ENCODE assay signal across 19 cellular contexts in the genomic region with DNA sequence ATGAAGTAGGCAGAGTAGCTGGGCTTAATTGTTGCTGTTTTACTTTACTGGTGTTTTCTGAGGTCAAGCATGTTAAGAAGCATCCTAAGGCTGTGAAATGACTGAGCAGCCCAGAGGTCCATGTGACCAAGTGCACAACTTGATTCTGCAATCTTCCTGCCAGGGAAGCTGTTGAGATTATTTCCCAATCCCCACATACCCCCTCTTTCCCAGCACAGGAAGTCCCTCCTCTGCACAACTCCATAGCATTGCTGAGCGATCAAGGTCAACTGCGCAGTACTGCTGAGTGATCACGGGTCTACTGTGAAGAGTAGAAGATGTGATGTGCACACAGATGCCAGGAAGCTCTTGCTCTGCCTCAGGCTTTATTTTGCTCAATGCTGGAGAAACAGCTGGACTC.
DNase-seq lines count a peak whose midpoint lies in the region; ATAC-seq and TF ChIP-seq lines count a peak whose summit lies in the region.
"Had no signal": no experiment of that assay in that cellular context is flagged by ENCODE, and none has a peak within 500 bp of the region (broad histone marks: within the 10 kb centered on the region; RNA-seq: fewer than 3 reads in every experiment).

No MANE protein-coding gene starts in this region.

- DNase-seq in cardiac septum (ENCODE audit: low spot score) (peak; percentile 66), Right ventricle myocardium inferior (ENCODE audit: missing footprints) (no peak), foreskin fibroblast (peak; percentile 24 to 58), hypothalamus (lab: John Stamatoyannopoulos, UW) (no peak), mesothelial cell of epicardium (ENCODE audit: low spot score in 2 of 2, unreplicated experiment in 2 of 2) (no peak), right cardiac atrium (no peak), H4 (ENCODE audit: low spot score) (no peak)
- DNase-seq: DMS79, IMR-90, NCI-H1105 treated with DMSO at 0.1 percent for 48 hours, NCI-H1694, NCI-H2107, NCI-H2227 treated with DMSO at 0.1 percent for 48 hours, NCI-H510A treated with DMSO at 0.1 percent for 48 hours, NCI-H82 had no signal

- H3K27ac ChIP-seq in OCI-LY3 (ENCODE audit: low read length), result peak overlapping the region; percentile 99
- H3K27ac ChIP-seq in right cardiac atrium (ENCODE audit: low read length), result no peak overlapping the region
- H3K27ac ChIP-seq: A549, C4-2B had no signal

- WGBS in right cardiac atrium, result 75% methylated on average over 3 of the region's 3 CpGs

- H3K9me3 ChIP-seq in OCI-LY3 (ENCODE audit: insufficient read depth, low read length) (peaks cover 17% of the 10 kb centered on the region), right cardiac atrium (ENCODE audit: control insufficient read depth, low read length) (no peaks in the 10 kb centered on the region)
- H3K9me3 ChIP-seq: HAP-1 had no signal

- peaks cover 25% of the 10 kb centered on the region for H3K27me3 Mint-ChIP-seq in mesothelial cell of epicardium (ENCODE audit: low read depth)

- intact Hi-C loops in cardiac septum (cut with DNase I) (no loop called here), Right ventricle myocardium inferior (cut with DNase I) (no loop called here), right cardiac atrium (cut with DNase I) (no loop called here)

- H3K4me3 Mint-ChIP-seq in mesothelial cell of epicardium, result no peak overlapping the region

- H2AFZ ChIP-seq in OCI-LY3 (ENCODE audit: low read depth, low read length), result no peak overlapping the region

- peaks cover 6% of the 10 kb centered on the region for H3K36me3 Mint-ChIP-seq in mesothelial cell of epicardium

- H4K20me1 ChIP-seq in OCI-LY3 (ENCODE audit: insufficient read depth, low read length), result no peaks in the 10 kb centered on the region

- peaks cover 58% of the 10 kb centered on the region for H3K4me1 ChIP-seq in OCI-LY3 (ENCODE audit: low read length)
- H3K4me1 ChIP-seq in right cardiac atrium (ENCODE audit: control insufficient read depth, insufficient read depth, low read length), result no peaks in the 10 kb centered on the region
- H3K4me1 ChIP-seq: A549, HAP-1 had no signal

- peak overlapping the region; percentile 75; the same call in 1 of the 2 replicates for H3K9ac ChIP-seq in OCI-LY3 (ENCODE audit: low read length)

- H3K9me3 Mint-ChIP-seq in mesothelial cell of epicardium, result peaks cover 21% of the 10 kb centered on the region

- ATAC-seq in Right ventricle myocardium inferior (no peak), right cardiac atrium (no peak)

- peaks cover 79% of the 10 kb centered on the region for H3K36me3 ChIP-seq in OCI-LY3 (replicated peaks; ENCODE audit: low read depth, low read length)
- H3K36me3 ChIP-seq: HAP-1 had no signal

- H3K27ac Mint-ChIP-seq in mesothelial cell of epicardium, result no peak overlapping the region

- TF ChIP-seq CTCF in OCI-LY3 (IDR thresholded peaks at IDR 0.05; ENCODE audit: low read depth, low read length), result no peak
- no peak for TF ChIP-seq CTCF in foreskin fibroblast (IDR thresholded peaks at IDR 0.05; ENCODE audit: low read depth, low read length)
- TF ChIP-seq CTCF in mesothelial cell of epicardium (IDR thresholded peaks at IDR 0.05; ENCODE audit: unreplicated experiment), result no peak

- H3K4me3 ChIP-seq in OCI-LY3 (ENCODE audit: low read length) (no peak overlapping the region), foreskin fibroblast (ENCODE audit: low read depth in 1 of 2, low read length in 2 of 2) (no peak overlapping the region), right cardiac atrium (ENCODE audit: low read length) (no peak overlapping the region)
- H3K4me3 ChIP-seq: A549, HAP-1 had no signal

- no peaks in the 10 kb centered on the region for H3K4me1 Mint-ChIP-seq in mesothelial cell of epicardium

- H3K4me2 ChIP-seq in OCI-LY3 (ENCODE audit: low read length), result peak overlapping the region; percentile 69
- H3K4me2 ChIP-seq: A549 had no signal

- H3K27me3 ChIP-seq in OCI-LY3 (ENCODE audit: low read depth, low read length) (no peaks in the 10 kb centered on the region), right cardiac atrium (ENCODE audit: control insufficient read depth, insufficient read depth) (no peaks in the 10 kb centered on the region)

- H3K79me2 ChIP-seq in OCI-LY3 (ENCODE audit: low read length), result peaks cover 82% of the 10 kb centered on the region

Comparison
In these comparisons a context has a peak if more than half of its experiments do, and no peak if none do; other contexts are left out.
1. DNase-seq: peak in cardiac septum (single experiment) and foreskin fibroblast (2 of 2); none in Right ventricle myocardium inferior (single experiment), hypothalamus (0 of 51), mesothelial cell of epicardium (0 of 2), right cardiac atrium (0 of 3) and H4 (single experiment).